ENCODE assay signal across 8 cellular contexts in genomic region chr15:92907229-92907628, GRCh38. TPM values are rescaled to one million over a fixed set of nuclear protein-coding genes. Genes with fewer than 3 reads are reported as not detected.
DNase-seq lines count a peak whose midpoint lies in the region; ATAC-seq, FAIRE-seq and TF ChIP-seq lines count a peak whose summit lies in the region.

No MANE protein-coding gene starts in this region.

- H3K79me2 ChIP-seq in Loucy (ENCODE audit: insufficient read depth, low read length): peaks cover 98% of the 10 kb centered on the region

- peak overlapping the region; percentile 26 for H3K4me3 Mint-ChIP-seq in chondrocyte (ENCODE audit: unreplicated experiment)
- H3K4me3 Mint-ChIP-seq in naive thymus-derived CD4-positive, alpha-beta T cell: peak overlapping the region; percentile 79 to 100 (median 94)

- peaks cover 13% of the 10 kb centered on the region for H3K36me3 Mint-ChIP-seq in chondrocyte (ENCODE audit: low read depth)
- peaks cover 0 to 55% (median 23%) of the 10 kb centered on the region in 5 donors for H3K36me3 Mint-ChIP-seq in naive thymus-derived CD4-positive, alpha-beta T cell

- no peak overlapping the region for H2AFZ ChIP-seq in Loucy (ENCODE audit: low read length)

- H3K9ac ChIP-seq in Loucy (ENCODE audit: low read depth, low read length, poor library complexity, severe bottlenecking): peak overlapping the region; percentile 99

- CTCF ChIA-PET in A673 (lab: Charles Lee): no interaction called here
- CTCF ChIA-PET in naive thymus-derived CD4-positive, alpha-beta T cell (lab: Charles Lee): interaction anchor here (2.9 to 4.6 kb wide), 3 partner anchors 11 to 111 kb away, joined by 13 to 35 read pairs (median 18); no protein-coding TSS in a partner anchor

- H3K9me2 ChIP-seq in Loucy (replicated peaks; ENCODE audit: low read depth, low read length): no peaks in the 10 kb centered on the region

- DNase-seq in A673 (ENCODE audit: low spot score) (no peak), chondrocyte (ENCODE audit: low spot score) (no peak), frontal cortex (ENCODE audit: low spot score in 2 of 2) (no peak), iPS-NIHi11 (ENCODE audit: low spot score) (no peak), NCI-H748 (lab: John Stamatoyannopoulos, UW; ENCODE audit: unreplicated experiment) (no peak)
- DNase-seq in naive thymus-derived CD4-positive, alpha-beta T cell: no peak

- no peaks in the 10 kb centered on the region for H3F3A ChIP-seq in Loucy (ENCODE audit: low read depth)

- peak overlapping the region; percentile 100 for H3K27ac Mint-ChIP-seq in chondrocyte (ENCODE audit: unreplicated experiment)
- peak overlapping the region; percentile 96 to 100 (median 100) for H3K27ac Mint-ChIP-seq in naive thymus-derived CD4-positive, alpha-beta T cell

- no peak for FAIRE-seq in frontal cortex (lab: Jason Lieb, UNC)

- H3K27me3 Mint-ChIP-seq in chondrocyte (ENCODE audit: low read depth): no peaks in the 10 kb centered on the region
- no peaks in the 10 kb centered on the region for H3K27me3 Mint-ChIP-seq in naive thymus-derived CD4-positive, alpha-beta T cell

- ATAC-seq in naive thymus-derived CD4-positive, alpha-beta T cell: no peak
- ATAC-seq in HG03571 (IDR thresholded peaks at IDR 0.05; ENCODE audit: unreplicated experiment): no peak

- peaks cover 81% of the 10 kb centered on the region for H4K20me1 ChIP-seq in Loucy (ENCODE audit: insufficient read depth, low read length, poor library complexity, severe bottlenecking)

- BruUV-seq in A673 (replicated peaks; lab: Mats Ljungman, UMichigan): no TSS peak

- H3K36me3 ChIP-seq in A673 (ENCODE audit: insufficient read depth, low read length, poor library complexity, severe bottlenecking) (peaks cover 25% of the 10 kb centered on the region), Loucy (ENCODE audit: insufficient read depth, low read length) (peaks cover 11% of the 10 kb centered on the region)
- H3K36me3 ChIP-seq in naive thymus-derived CD4-positive, alpha-beta T cell (ENCODE audit: control insufficient read depth in 2 of 3, insufficient read depth in 3 of 3, low read length in 3 of 3): no peaks in the 10 kb centered on the region

- intact Hi-C loops in A673 (cut with micrococcal nuclease; ENCODE audit: unreplicated experiment): no loop called here
- intact Hi-C loops in naive thymus-derived CD4-positive, alpha-beta T cell (cut with micrococcal nuclease): loop anchor here (1.0 to 10.0 kb wide), 2 partner anchors 11 to 1052 kb away; partner anchors contain the start of gene SLCO3A1 (in 2 of the 2)

- H3K27me3 ChIP-seq in A673 (replicated peaks; ENCODE audit: insufficient read depth, low read depth, low read length, poor library complexity): no peaks in the 10 kb centered on the region
- H3K27me3 ChIP-seq in Loucy (ENCODE audit: insufficient read depth, low read length, poor library complexity, severe bottlenecking): peaks cover 6% of the 10 kb centered on the region
- H3K27me3 ChIP-seq in naive thymus-derived CD4-positive, alpha-beta T cell (ENCODE audit: control insufficient read depth in 2 of 2, insufficient read depth in 2 of 2, low read length in 2 of 2): no peaks in the 10 kb centered on the region

- no peaks in the 10 kb centered on the region for H3K9me3 Mint-ChIP-seq in chondrocyte (ENCODE audit: low read depth)
- peaks cover 0 to 5% (median 0%) of the 10 kb centered on the region in 11 donors for H3K9me3 Mint-ChIP-seq in naive thymus-derived CD4-positive, alpha-beta T cell

- peaks cover 90% of the 10 kb centered on the region for H3K4me1 Mint-ChIP-seq in chondrocyte (ENCODE audit: low read depth)
- peaks cover 58 to 89% (median 84%) of the 10 kb centered on the region in 7 donors for H3K4me1 Mint-ChIP-seq in naive thymus-derived CD4-positive, alpha-beta T cell

- peak overlapping the region; percentile 99 for H3K27ac ChIP-seq in A673 (ENCODE audit: low read depth, low read length, poor library complexity, severe bottlenecking)
- H3K27ac ChIP-seq in naive thymus-derived CD4-positive, alpha-beta T cell (ENCODE audit: low read depth, low read length): peak overlapping the region; percentile 97

- peak overlapping the region; percentile 93 for H3K4me2 ChIP-seq in Loucy (ENCODE audit: low read depth, low read length, poor library complexity, severe bottlenecking)

- TF ChIP-seq CTCF in A673 (conservative IDR thresholded peaks at IDR 0.05; ENCODE audit: low read depth, low read length) (no peak), Loucy (conservative IDR thresholded peaks at IDR 0.05; ENCODE audit: low read length) (no peak), chondrocyte (IDR thresholded peaks at IDR 0.05) (no peak)

- peak overlapping the region; percentile 68 for H3K4me3 ChIP-seq in A673 (ENCODE audit: low read depth, low read length, poor library complexity, severe bottlenecking)
- peak overlapping the region; percentile 92 for H3K4me3 ChIP-seq in Loucy (ENCODE audit: low read length, poor library complexity, severe bottlenecking)
- H3K4me3 ChIP-seq in naive thymus-derived CD4-positive, alpha-beta T cell (ENCODE audit: low read length): peak overlapping the region; percentile 68

- POLR2A ChIA-PET in A673 (lab: Charles Lee; ENCODE audit: low non-redundant PET): no interaction called here
- POLR2A ChIA-PET in naive thymus-derived CD4-positive, alpha-beta T cell (lab: Charles Lee): interaction anchor here (0.8 to 15.9 kb wide), 12 partner anchors 13 to 109 kb away, joined by 3 to 762 read pairs (median 6); no protein-coding TSS in a partner anchor

- H3K9me3 ChIP-seq in A673 (ENCODE audit: low read depth, low read length, poor library complexity, severe bottlenecking) (no peaks in the 10 kb centered on the region), Loucy (ENCODE audit: insufficient read depth, low read depth, low read length) (no peaks in the 10 kb centered on the region)
- no peaks in the 10 kb centered on the region for H3K9me3 ChIP-seq in naive thymus-derived CD4-positive, alpha-beta T cell (ENCODE audit: control insufficient read depth in 2 of 3, low read length in 3 of 3)

- peaks cover 51% of the 10 kb centered on the region for H3K4me1 ChIP-seq in A673 (ENCODE audit: insufficient read depth, low read length, poor library complexity, severe bottlenecking)
- H3K4me1 ChIP-seq in Loucy (ENCODE audit: insufficient read depth, low read length, poor library complexity, severe bottlenecking): peaks cover 72% of the 10 kb centered on the region
- peaks cover 69 to 72% of the 10 kb centered on the region in 2 donors for H3K4me1 ChIP-seq in naive thymus-derived CD4-positive, alpha-beta T cell (ENCODE audit: control insufficient read depth in 2 of 2, insufficient read depth in 2 of 2, low read length in 2 of 2)

RNA-seq across cellular contexts. Expression of gene CHD2, which starts 7.1 kb away (rescaled TPM):
- total RNA-seq in A673 (2021): 75.7 and 78.0 TPM in 2 replicates
- total RNA-seq in chondrocyte: 59.7 to 83.0 TPM (median 61.2 TPM) in 3 replicates
- total RNA-seq in naive thymus-derived CD4-positive, alpha-beta T cell: 100 to 1,000 TPM; 144 to 492 (median 393) TPM
- 100 to 1,000 TPM in 1 of 2 donors, 10 to 100 TPM in 1; 70.0 to 103 TPM for polyA plus RNA-seq in naive thymus-derived CD4-positive, alpha-beta T cell
- 108 TPM for total RNA-seq in frontal cortex
